8 cellular contexts compared by ENCODE assay signal in genomic region chr20:43508106-43508505, GRCh38. TPM values are rescaled to one million over a fixed set of nuclear protein-coding genes. Genes with fewer than 3 reads are reported as not detected.
DNase-seq lines count a peak whose midpoint lies in the region; ATAC-seq, FAIRE-seq and TF ChIP-seq lines count a peak whose summit lies in the region.

No MANE protein-coding gene starts in this region.

- no peaks in the 10 kb centered on the region for H3K36me3 Mint-ChIP-seq in CD4-positive, alpha-beta memory T cell

- peaks cover 28 to 29% of the 10 kb centered on the region in 2 donors for H3K27me3 Mint-ChIP-seq in CD4-positive, alpha-beta memory T cell

- DNase-seq in CD4-positive, alpha-beta memory T cell, result no peak
- DNase-seq in Peyer's patch, result no peak
- DNase-seq in osteoblast (ENCODE audit: insufficient read length, low spot score, missing footprints), result peak; percentile 90
- DNase-seq in urothelium cell line (ENCODE audit: low spot score), result no peak
- DNase-seq in GOT3 (lab: John Stamatoyannopoulos, UW), result no peak
- DNase-seq in NCI-H345 (lab: John Stamatoyannopoulos, UW), result no peak

- H3K4me1 Mint-ChIP-seq in CD4-positive, alpha-beta memory T cell, result peaks cover 0 to 9% (median 2%) of the 10 kb centered on the region in 4 donors

- no peaks in the 10 kb centered on the region for H3K9me3 Mint-ChIP-seq in CD4-positive, alpha-beta memory T cell

- H2AFZ ChIP-seq in osteoblast (ENCODE audit: low read length), result peak overlapping the region; percentile 70

- peak overlapping the region; percentile 86 for H3K4me2 ChIP-seq in osteoblast (ENCODE audit: insufficient read depth, low read length)

- no peak for FAIRE-seq in urothelium cell line (lab: Jason Lieb, UNC)

- no peaks in the 10 kb centered on the region for H3K79me2 ChIP-seq in osteoblast (ENCODE audit: insufficient read depth, low read length)

- intact Hi-C loops in CD4-positive, alpha-beta memory T cell (cut with micrococcal nuclease), result no loop called here

- no peak for TF ChIP-seq POLR2A in Peyer's patch (IDR thresholded peaks at IDR 0.05)

- H3K4me1 ChIP-seq in CD4-positive, alpha-beta memory T cell (ENCODE audit: insufficient read depth, low read length), result peaks cover 11% of the 10 kb centered on the region
- H3K4me1 ChIP-seq in Peyer's patch, result peaks cover 0 to 8% (median 3%) of the 10 kb centered on the region in 4 donors
- no peaks in the 10 kb centered on the region for H3K4me1 ChIP-seq in osteoblast (ENCODE audit: insufficient read depth, low read length)

- ATAC-seq in esophagus mucosa (peak; percentile 33), GM21390 (IDR thresholded peaks at IDR 0.05; ENCODE audit: unreplicated experiment) (no peak)

- no peaks in the 10 kb centered on the region for H3K9me3 ChIP-seq in CD4-positive, alpha-beta memory T cell (ENCODE audit: control insufficient read depth in 1 of 2, low read length in 2 of 2)
- H3K9me3 ChIP-seq in Peyer's patch, result no peaks in the 10 kb centered on the region
- no peaks in the 10 kb centered on the region for H3K9me3 ChIP-seq in osteoblast (ENCODE audit: low read depth, low read length)

- peak overlapping the region in 1 of 2 donors; percentile 16 for H3K4me3 ChIP-seq in CD4-positive, alpha-beta memory T cell (ENCODE audit: low read length in 2 of 2)
- H3K4me3 ChIP-seq in Peyer's patch (peak overlapping the region; percentile 32 to 70 (median 52)), osteoblast (ENCODE audit: insufficient read depth, low read length) (peak overlapping the region; percentile 72)

- POLR2A ChIA-PET in CD4-positive, alpha-beta memory T cell (lab: Charles Lee; ENCODE audit: partially characterized antibody), result interaction anchor here (1.4 kb wide), 1 partner anchor 50 kb away, joined by 3 read pairs; no protein-coding TSS in a partner anchor

- H3K27me3 ChIP-seq in CD4-positive, alpha-beta memory T cell (ENCODE audit: insufficient read depth, low read length), result peaks cover 18% of the 10 kb centered on the region
- no peaks in the 10 kb centered on the region for H3K27me3 ChIP-seq in Peyer's patch
- H3K27me3 ChIP-seq in osteoblast (ENCODE audit: insufficient read depth, low read length), result peaks cover 35% of the 10 kb centered on the region

- H3K27ac ChIP-seq in CD4-positive, alpha-beta memory T cell (ENCODE audit: low read depth, low read length), result no peak overlapping the region
- H3K27ac ChIP-seq in Peyer's patch (no peak overlapping the region), osteoblast (ENCODE audit: low read depth, low read length) (no peak overlapping the region)

- no peaks in the 10 kb centered on the region for H3K36me3 ChIP-seq in CD4-positive, alpha-beta memory T cell (ENCODE audit: insufficient read depth, low read length)
- no peaks in the 10 kb centered on the region for H3K36me3 ChIP-seq in Peyer's patch
- H3K36me3 ChIP-seq in osteoblast (ENCODE audit: insufficient read depth, low read length), result no peaks in the 10 kb centered on the region

- CTCF ChIA-PET in CD4-positive, alpha-beta memory T cell (lab: Charles Lee; ENCODE audit: partially characterized antibody), result no interaction called here

- no peaks in the 10 kb centered on the region for H4K20me1 ChIP-seq in osteoblast (ENCODE audit: insufficient read depth, low read length)

- H3K4me3 Mint-ChIP-seq in CD4-positive, alpha-beta memory T cell, result peak overlapping the region; percentile 54 to 79 (median 70)

- TF ChIP-seq CTCF in Peyer's patch (IDR thresholded peaks at IDR 0.05) (no peak), osteoblast (IDR thresholded peaks at IDR 0.05; ENCODE audit: extremely low read depth, low read depth, low read length) (no peak)

- H3K27ac Mint-ChIP-seq in CD4-positive, alpha-beta memory T cell, result no peak overlapping the region

RNA-seq across cellular contexts. Expression of gene L3MBTL1, which starts 0.6 kb away (rescaled TPM):
- 10 to 100 TPM; 18.3 to 22.5 TPM for total RNA-seq in CD4-positive, alpha-beta memory T cell
- polyA plus RNA-seq in CD4-positive, alpha-beta memory T cell, result 1 to 10 TPM; 1.3 to 1.4 TPM
- total RNA-seq in Peyer's patch (10 to 100 TPM; 18.0 to 37.4 (median 31.2) TPM), esophagus mucosa (4.9 TPM), osteoblast (5.6 and 9.8 TPM in 2 replicates)

RNA-seq across cellular contexts. Expression of gene SRSF6, which starts 50.4 kb away (rescaled TPM):
- total RNA-seq in CD4-positive, alpha-beta memory T cell, result 100 to 1,000 TPM; 175 to 186 TPM
- polyA plus RNA-seq in CD4-positive, alpha-beta memory T cell, result 10 to 100 TPM; 30.6 to 47.1 TPM
- total RNA-seq in Peyer's patch (100 to 1,000 TPM in 2 of 4 donors, 10 to 100 TPM in 2; 64.2 to 111 (median 87.3) TPM), esophagus mucosa (75.8 TPM), osteoblast (70.1 and 81.1 TPM in 2 replicates)

RNA-seq across cellular contexts. Expression of gene SGK2, which starts 50.7 kb away (rescaled TPM):
- total RNA-seq in CD4-positive, alpha-beta memory T cell, result 1 to 10 TPM in 1 of 2 experiments, under 1 TPM in 1; 0.70 to 1.6 TPM
- polyA plus RNA-seq in CD4-positive, alpha-beta memory T cell, result not detected
- total RNA-seq in Peyer's patch (100 to 1,000 TPM in 2 of 4 donors, 10 to 100 TPM in 2; 64.4 to 160 (median 115) TPM), esophagus mucosa (0.36 TPM), osteoblast (under 0.01 and 0.29 TPM in 2 replicates)

Comparison
In these comparisons a context has a peak if more than half of its experiments do, and no peak if none do; other contexts are left out.
1. RNA of gene SGK2, which starts 50.7 kb away (total RNA-seq): 64.4 to 160 TPM in Peyer's patch; 0.70 to 1.6 TPM in CD4-positive, alpha-beta memory T cell, 0.36 TPM in esophagus mucosa (single experiment) and under 0.01 to 0.29 TPM in osteoblast; every median in the first group is over 10 times any median in the second.